30 cellular contexts compared by ENCODE assay signal in genomic region chr15:78220713-78221112, GRCh38. TPM values are rescaled to one million over a fixed set of nuclear protein-coding genes. Genes with fewer than 3 reads are reported as not detected.
A peak's percentile ranks its signal among the peaks of the same experiment; 100 is the strongest.
DNase-seq lines count a peak whose midpoint lies in the region; ATAC-seq and TF ChIP-seq lines count a peak whose summit lies in the region.
"Had no signal": no experiment of that assay in that cellular context is flagged by ENCODE, and none has a peak within 500 bp of the region (broad histone marks: within the 10 kb centered on the region; RNA-seq: fewer than 3 reads in every experiment).

No MANE protein-coding gene starts in this region.

- H3K4me1 ChIP-seq in left ventricle myocardium inferior: peaks cover 66% of the 10 kb centered on the region
- peaks cover 15 to 22% (median 18%) of the 10 kb centered on the region in 4 donors for H3K4me1 ChIP-seq in transverse colon

- TF ChIP-seq EP300 in transverse colon (IDR thresholded peaks at IDR 0.05; ENCODE audit: low read depth): no peak

- 50 to 87% methylated on average over 1 of the region's 1 CpG for WGBS in transverse colon (ENCODE audit: low coverage in 1 of 2), 2 donors

- TF ChIP-seq CTCF in left ventricle myocardium inferior (IDR thresholded peaks at IDR 0.05; ENCODE audit: borderline replicate concordance): no peak
- TF ChIP-seq CTCF in transverse colon (IDR thresholded peaks at IDR 0.05): no peak

- no peak overlapping the region for H3K4me3 Mint-ChIP-seq in activated T-helper 17 cell treated with anti-CD3 and anti-CD28 coated beads, Interleukin-2, amount 50 U/mL, for 72 hours
- H3K4me3 Mint-ChIP-seq: activated T-cell treated with anti-CD3 and anti-CD28 coated beads, Interleukin-2, amount 50 U/mL, for 72 hours; CD4-positive, alpha-beta memory T cell; central memory CD8-positive, alpha-beta T cell; dendritic cell treated with granulocyte-macrophage colony-stimulating factor and Interleukin-4, amounts not matched to agents 40 ng/mL and 50 ng/mL, for 4 days; natural killer cell treated with Interleukin-12 subunit alpha and Interleukin-12 subunit beta and Interleukin-15 and Interleukin-18, amount 100 ng/mL, for 72 hours; T-helper 17 cell had no signal

- no peak overlapping the region for H3K27ac Mint-ChIP-seq in activated T-helper 17 cell treated with anti-CD3 and anti-CD28 coated beads, Interleukin-2, amount 50 U/mL, for 72 hours
- H3K27ac Mint-ChIP-seq: activated T-cell treated with anti-CD3 and anti-CD28 coated beads, Interleukin-2, amount 50 U/mL, for 72 hours; dendritic cell treated with granulocyte-macrophage colony-stimulating factor and Interleukin-4, amounts not matched to agents 40 ng/mL and 50 ng/mL, for 4 days; natural killer cell treated with Interleukin-12 subunit alpha and Interleukin-12 subunit beta and Interleukin-15 and Interleukin-18, amount 100 ng/mL, for 72 hours; T-helper 17 cell had no signal

- no peaks in the 10 kb centered on the region for H3K27me3 Mint-ChIP-seq in activated T-helper 17 cell treated with anti-CD3 and anti-CD28 coated beads, Interleukin-2, amount 50 U/mL, for 72 hours
- H3K27me3 Mint-ChIP-seq: central memory CD8-positive, alpha-beta T cell; dendritic cell treated with granulocyte-macrophage colony-stimulating factor and Interleukin-4, amounts not matched to agents 40 ng/mL and 50 ng/mL, for 4 days had no signal

- H3K4me3 ChIP-seq in left ventricle myocardium inferior (no peak overlapping the region), transverse colon (no peak overlapping the region)
- H3K4me3 ChIP-seq: esophagus squamous epithelium, mucosa of descending colon had no signal

- peaks cover 2% of the 10 kb centered on the region for H3K36me3 ChIP-seq in left ventricle myocardium inferior
- no peaks in the 10 kb centered on the region for H3K36me3 ChIP-seq in transverse colon
- H3K36me3 ChIP-seq: esophagus squamous epithelium had no signal

- ATAC-seq in left cardiac atrium (no peak), HG03139 (IDR thresholded peaks at IDR 0.05; ENCODE audit: unreplicated experiment) (no peak)
- no peak for ATAC-seq in activated T-helper 17 cell treated with anti-CD3 and anti-CD28 coated beads, Interleukin-2, amount 50 U/mL, for 72 hours (replicated peaks)
- ATAC-seq: activated CD4-positive, CD25-positive, alpha-beta regulatory T cell treated with anti-CD3 and anti-CD28 coated beads, Interleukin-2, amount 50 U/mL, for 24 hours; activated T-cell treated with anti-CD3 and anti-CD28 coated beads, Interleukin-2, amount 50 U/mL, for 72 hours; mucosa of descending colon; natural killer cell treated with Interleukin-12 subunit alpha and Interleukin-12 subunit beta and Interleukin-15 and Interleukin-18, amount 100 ng/mL, for 72 hours; T-helper 17 cell had no signal

- no peaks in the 10 kb centered on the region for H3K9me3 Mint-ChIP-seq in activated T-helper 17 cell treated with anti-CD3 and anti-CD28 coated beads, Interleukin-2, amount 50 U/mL, for 72 hours
- H3K9me3 Mint-ChIP-seq: activated T-cell treated with anti-CD3 and anti-CD28 coated beads, Interleukin-2, amount 50 U/mL, for 72 hours; central memory CD8-positive, alpha-beta T cell; dendritic cell treated with granulocyte-macrophage colony-stimulating factor and Interleukin-4, amounts not matched to agents 40 ng/mL and 50 ng/mL, for 4 days; natural killer cell treated with Interleukin-12 subunit alpha and Interleukin-12 subunit beta and Interleukin-15 and Interleukin-18, amount 100 ng/mL, for 72 hours had no signal

- no peak for DNase-seq in left ventricle myocardium inferior
- DNase-seq in left cardiac atrium: no peak
- DNase-seq in NCI-H446 treated with DMSO at 0.1 percent for 48 hours (lab: John Stamatoyannopoulos, UW): peak; percentile 62
- DNase-seq in fibroblast of peridontal ligament (ENCODE audit: extremely low read depth): peak; percentile 29
- DNase-seq in transverse colon: no peak
- DNase-seq in GM19240 (ENCODE audit: insufficient read length, low spot score): no peak
- DNase-seq: activated CD4-positive, alpha-beta T cell treated with anti-CD3 and anti-CD28 coated beads, Interleukin-2, amount 50 U/mL, for 48 hours; activated naive CD4-positive, alpha-beta T cell treated with Interleukin-2 at 50 U/mL for 16 hours; activated T-cell treated with anti-CD3 and anti-CD28 coated beads, Interleukin-2, amount 50 U/mL, for 72 hours; CD4-positive, alpha-beta memory T cell; esophagus squamous epithelium; foreskin melanocyte; hippocampal formation; KBM-7; mucosa of descending colon; NCI-H1105 treated with DMSO at 0.1 percent for 48 hours; NCI-H1930; NCI-H345; RPMI8226; stimulated activated CD4-positive, alpha-beta T cell treated with anti-CD3 and anti-CD28 coated beads, Interleukin-1b, Interleukin-23, amount 100 ng/mL, for 48 hours; stimulated activated naive CD4-positive, alpha-beta T cell treated with Interleukin-2 at 50 U/mL for 16 hours; T-helper 17 cell had no signal

- H3K4me1 Mint-ChIP-seq in activated T-helper 17 cell treated with anti-CD3 and anti-CD28 coated beads, Interleukin-2, amount 50 U/mL, for 72 hours: no peaks in the 10 kb centered on the region

- H3K27ac ChIP-seq in left ventricle myocardium inferior (replicated peaks) (peak overlapping the region; percentile 85), transverse colon (peak overlapping the region in 3 of 4 donors; percentile 15 to 46 (median 28))
- H3K27ac ChIP-seq: esophagus squamous epithelium had no signal

- no peak for TF ChIP-seq POLR2A in transverse colon (IDR thresholded peaks at IDR 0.05)

- H3K36me3 Mint-ChIP-seq in activated T-helper 17 cell treated with anti-CD3 and anti-CD28 coated beads, Interleukin-2, amount 50 U/mL, for 72 hours (ENCODE audit: low read depth): no peaks in the 10 kb centered on the region
- H3K36me3 Mint-ChIP-seq: CD4-positive, alpha-beta memory T cell; natural killer cell treated with Interleukin-12 subunit alpha and Interleukin-12 subunit beta and Interleukin-15 and Interleukin-18, amount 100 ng/mL, for 72 hours had no signal

- H3K9me3 ChIP-seq in left ventricle myocardium inferior (replicated peaks) (peaks cover 7% of the 10 kb centered on the region), transverse colon (no peaks in the 10 kb centered on the region)
- H3K9me3 ChIP-seq: esophagus squamous epithelium, mucosa of descending colon had no signal

- H3K27me3 ChIP-seq in left ventricle myocardium inferior (ENCODE audit: low read depth) (no peaks in the 10 kb centered on the region), transverse colon (no peaks in the 10 kb centered on the region)
- H3K27me3 ChIP-seq: esophagus squamous epithelium had no signal

- intact Hi-C loops in left ventricle myocardium inferior (cut with micrococcal nuclease): no loop called here
- intact Hi-C loops in left cardiac atrium (cut with DNase I): no loop called here
- intact Hi-C loops in transverse colon (cut with DNase I; ENCODE audit: low total_unique reads): no loop called here

- in situ Hi-C loops in transverse colon (cut with MboI; ENCODE audit: low pct_ligation_motif_present in 1 of 4, low pct_unique_long_range_greater_than_20kb in 1 of 4, low sequenced_read_pairs in 3 of 4): no loop called here

RNA-seq across cellular contexts. Expression of gene ACSBG1, which starts 13.7 kb away (rescaled TPM):
- total RNA-seq in left ventricle myocardium inferior: 0.25 TPM
- under 1 TPM; 0.29 to 0.32 TPM for total RNA-seq in left cardiac atrium
- total RNA-seq in transverse colon: 1 to 10 TPM in 1 of 4 donors, not detected in 3; 1.5 TPM
- not detected for total RNA-seq in activated T-helper 17 cell treated with anti-CD3 and anti-CD28 coated beads, Interleukin-2, amount 50 U/mL, for 72 hours
- total RNA-seq: CD4-positive, alpha-beta memory T cell; lung microvascular endothelial cell; M059J had no signal

RNA-seq across cellular contexts. Expression of gene DNAJA4, which starts 43.6 kb away (rescaled TPM):
- total RNA-seq in left ventricle myocardium inferior (115 TPM), left cardiac atrium (100 to 1,000 TPM; 116 to 171 TPM), transverse colon (10 to 100 TPM; 34.9 to 69.9 (median 42.5) TPM)
- total RNA-seq in activated T-helper 17 cell treated with anti-CD3 and anti-CD28 coated beads, Interleukin-2, amount 50 U/mL, for 72 hours: 10 to 100 TPM; 30.2 to 49.9 TPM

Comparison
In these comparisons a context has a peak if more than half of its experiments do, and no peak if none do; other contexts are left out.
1. DNase-seq: peak in NCI-H446 treated with DMSO at 0.1 percent for 48 hours (single experiment) and fibroblast of peridontal ligament (single experiment); none in left ventricle myocardium inferior (single experiment), left cardiac atrium (single experiment), transverse colon (single experiment) and GM19240 (single experiment).